ENCODE assay signal across 8 cellular contexts in the genomic region with DNA sequence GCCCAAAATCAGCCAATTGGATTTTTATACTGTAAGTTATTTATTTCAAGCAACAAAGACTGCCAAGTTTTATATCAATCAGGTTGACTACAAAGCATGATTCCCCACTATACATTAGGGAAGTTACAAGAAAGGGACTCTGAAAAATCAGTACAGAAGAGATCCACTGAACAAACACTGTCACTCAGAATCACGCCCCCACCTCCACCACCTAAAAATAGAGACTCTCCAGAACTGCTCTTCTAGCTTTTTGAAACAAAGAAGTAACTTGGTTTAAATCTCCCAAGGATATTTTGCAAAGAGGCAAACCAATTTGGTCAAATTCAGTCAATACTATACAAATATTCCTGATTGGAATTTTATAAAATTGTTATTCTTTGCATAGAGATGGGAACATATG.
"Had no signal": no experiment of that assay in that cellular context is flagged by ENCODE, and none has a peak within 500 bp of the region (broad histone marks: within the 10 kb centered on the region; RNA-seq: fewer than 3 reads in every experiment).

No MANE protein-coding gene starts in this region.

- H3K4me1 ChIP-seq: HAP-1 had no signal

- DNase-seq: GM23248, GOT3, H7, H9, HCEC 1CT, HFFc6 had no signal

- H3K4me3 ChIP-seq: GM23248, GM23338, HAP-1 had no signal

- H3K9me3 ChIP-seq: HAP-1 had no signal

- H3K27ac ChIP-seq: GM23248 had no signal

- H3K36me3 ChIP-seq: HAP-1 had no signal
